ENCODE assay signal across 10 cellular contexts in genomic region chr9:119370816-119371215, GRCh38. TPM values are rescaled to one million over a fixed set of nuclear protein-coding genes. Genes with fewer than 3 reads are reported as not detected.
DNase-seq lines count a peak whose midpoint lies in the region; ATAC-seq and TF ChIP-seq lines count a peak whose summit lies in the region.
"Had no signal": no experiment of that assay in that cellular context is flagged by ENCODE, and none has a peak within 500 bp of the region (broad histone marks: within the 10 kb centered on the region; RNA-seq: fewer than 3 reads in every experiment).

No MANE protein-coding gene starts in this region.

- no peak overlapping the region for H3K14ac ChIP-seq in trophoblast cell (ENCODE audit: low read length)

- no peak overlapping the region for H4K91ac ChIP-seq in trophoblast cell (ENCODE audit: low read depth, low read length)

- no peak overlapping the region for H2BK120ac ChIP-seq in trophoblast cell (ENCODE audit: insufficient read depth, low read length, poor library complexity)

- H2AFZ ChIP-seq in GM23338: no peak overlapping the region
- no peak overlapping the region for H2AFZ ChIP-seq in fibroblast of lung (ENCODE audit: low read length)
- H2AFZ ChIP-seq in trophoblast cell (ENCODE audit: insufficient read depth, low read length, poor library complexity): no peak overlapping the region
- H2AFZ ChIP-seq: PC-9 had no signal

- H3K9me2 ChIP-seq in GM23338 (ENCODE audit: insufficient read depth): no peaks in the 10 kb centered on the region

- peaks cover 2% of the 10 kb centered on the region; the same call in 1 of the 3 replicates for H3K36me3 Mint-ChIP-seq in GM23338 (ENCODE audit: low read depth)
- no peaks in the 10 kb centered on the region for H3K36me3 Mint-ChIP-seq in activated T-helper 1 cell treated with anti-CD3 and anti-CD28 coated beads, Interleukin-12 subunit alpha, Interleukin-12 subunit beta, Interleukin-2, Interleukin-4 antibody, amounts not matched to agents 30 ng/mL and 10 ng/mL and 1 ng/mL, durations not matched to agents 14 hours and 24 hours and 36 hours (ENCODE audit: low read depth)

- no peaks in the 10 kb centered on the region for H3K9me3 Mint-ChIP-seq in GM23338
- H3K9me3 Mint-ChIP-seq in activated T-helper 1 cell treated with anti-CD3 and anti-CD28 coated beads, Interleukin-12 subunit alpha, Interleukin-12 subunit beta, Interleukin-2, Interleukin-4 antibody, amounts not matched to agents 30 ng/mL and 10 ng/mL and 1 ng/mL, durations not matched to agents 14 hours and 24 hours and 36 hours: peaks cover 10% of the 10 kb centered on the region

- no peak overlapping the region for H3K23ac ChIP-seq in trophoblast cell (ENCODE audit: low read length)

- H3K4me3 ChIP-seq in GM23338 (peak overlapping the region; percentile 90; the same call in 1 of the 2 replicates), fibroblast of lung (replicated peaks in 1 of 4; ENCODE audit: control extremely low read depth in 1 of 4, insufficient read depth in 1 of 4, low read depth in 3 of 4, low read length in 4 of 4) (no peak overlapping the region), trophoblast cell (ENCODE audit: low read depth, low read length) (no peak overlapping the region)
- H3K4me3 ChIP-seq: coronary artery, PC-9, skin epidermis had no signal

- no peak overlapping the region for H2BK12ac ChIP-seq in trophoblast cell (ENCODE audit: low read length)

- H3K4me3 Mint-ChIP-seq in GM23338: peak overlapping the region; percentile 36
- no peak overlapping the region for H3K4me3 Mint-ChIP-seq in activated T-helper 1 cell treated with anti-CD3 and anti-CD28 coated beads, Interleukin-12 subunit alpha, Interleukin-12 subunit beta, Interleukin-2, Interleukin-4 antibody, amounts not matched to agents 30 ng/mL and 10 ng/mL and 1 ng/mL, durations not matched to agents 14 hours and 24 hours and 36 hours

- peak overlapping the region; percentile 94 for H3K4me2 ChIP-seq in GM23338
- no peak overlapping the region for H3K4me2 ChIP-seq in fibroblast of lung (ENCODE audit: extremely low read depth, insufficient read depth, low read length)
- no peak overlapping the region for H3K4me2 ChIP-seq in trophoblast cell (ENCODE audit: low read length)
- H3K4me2 ChIP-seq: PC-9 had no signal

- no peaks in the 10 kb centered on the region for H3F3A ChIP-seq in GM23338 (replicated peaks; ENCODE audit: low read depth)

- H3K18ac ChIP-seq in trophoblast cell (ENCODE audit: low read length): no peak overlapping the region

- no peak overlapping the region for H4K12ac ChIP-seq in trophoblast cell (ENCODE audit: low read depth, low read length)

- no peak overlapping the region for H4K8ac ChIP-seq in trophoblast cell (ENCODE audit: low read depth, low read length)

- peaks cover 44% of the 10 kb centered on the region for H3K4me1 Mint-ChIP-seq in GM23338
- no peaks in the 10 kb centered on the region for H3K4me1 Mint-ChIP-seq in activated T-helper 1 cell treated with anti-CD3 and anti-CD28 coated beads, Interleukin-12 subunit alpha, Interleukin-12 subunit beta, Interleukin-2, Interleukin-4 antibody, amounts not matched to agents 30 ng/mL and 10 ng/mL and 1 ng/mL, durations not matched to agents 14 hours and 24 hours and 36 hours (ENCODE audit: low read depth)

- TF ChIP-seq CTCF in GM23338 (conservative IDR thresholded peaks at IDR 0.05; ENCODE audit: low read depth in 2 of 2) (no peak), fibroblast of lung (conservative IDR thresholded peaks at IDR 0.05 in 1 of 2, IDR thresholded peaks at IDR 0.05 in 1 of 2; ENCODE audit: low read depth in 1 of 2, low read length in 2 of 2) (no peak)

- H3K27me3 ChIP-seq in GM23338 (ENCODE audit: insufficient read depth) (peaks cover 30% of the 10 kb centered on the region), fibroblast of lung (ENCODE audit: control insufficient read depth, insufficient read depth, low read length) (no peaks in the 10 kb centered on the region), trophoblast cell (ENCODE audit: insufficient read depth, low read length) (peaks cover 23% of the 10 kb centered on the region)

- no peak overlapping the region for H3K4ac ChIP-seq in trophoblast cell (ENCODE audit: low read depth, low read length)

- no peak overlapping the region for H3K27ac ChIP-seq in GM23338 (ENCODE audit: low read depth)
- no peak overlapping the region for H3K27ac ChIP-seq in fibroblast of lung (ENCODE audit: insufficient read depth, low read length)
- H3K27ac ChIP-seq in trophoblast cell (ENCODE audit: low read depth, low read length): no peak overlapping the region
- H3K27ac ChIP-seq: coronary artery, PC-9, skin epidermis had no signal

- no peak overlapping the region for H2AK5ac ChIP-seq in trophoblast cell (ENCODE audit: low read length)

- H3K9ac ChIP-seq in fibroblast of lung (ENCODE audit: insufficient read depth, low read length): no peak overlapping the region
- H3K9ac ChIP-seq in trophoblast cell (ENCODE audit: low read length): no peak overlapping the region

- H3K79me1 ChIP-seq in trophoblast cell (ENCODE audit: low read length): no peaks in the 10 kb centered on the region

- H3K36me3 ChIP-seq in GM23338 (ENCODE audit: insufficient read depth) (no peaks in the 10 kb centered on the region), fibroblast of lung (ENCODE audit: control insufficient read depth, insufficient read depth, low read length) (no peaks in the 10 kb centered on the region), trophoblast cell (ENCODE audit: control insufficient read depth in 1 of 2, insufficient read depth in 2 of 2, low read length in 2 of 2) (no peaks in the 10 kb centered on the region)

- H3K27ac Mint-ChIP-seq in GM23338: no peak overlapping the region
- no peak overlapping the region for H3K27ac Mint-ChIP-seq in activated T-helper 1 cell treated with anti-CD3 and anti-CD28 coated beads, Interleukin-12 subunit alpha, Interleukin-12 subunit beta, Interleukin-2, Interleukin-4 antibody, amounts not matched to agents 30 ng/mL and 10 ng/mL and 1 ng/mL, durations not matched to agents 14 hours and 24 hours and 36 hours

- H4K20me1 ChIP-seq in GM23338 (replicated peaks; ENCODE audit: insufficient read depth) (no peaks in the 10 kb centered on the region), fibroblast of lung (ENCODE audit: control insufficient read depth, extremely low read depth, insufficient read depth, low read length) (no peaks in the 10 kb centered on the region)

- no peak overlapping the region for H2BK5ac ChIP-seq in trophoblast cell (ENCODE audit: low read depth, low read length, poor library complexity)

- peaks cover 6% of the 10 kb centered on the region for H3K27me3 Mint-ChIP-seq in GM23338 (ENCODE audit: insufficient read depth, low read depth, poor library complexity)
- peaks cover 16% of the 10 kb centered on the region for H3K27me3 Mint-ChIP-seq in activated T-helper 1 cell treated with anti-CD3 and anti-CD28 coated beads, Interleukin-12 subunit alpha, Interleukin-12 subunit beta, Interleukin-2, Interleukin-4 antibody, amounts not matched to agents 30 ng/mL and 10 ng/mL and 1 ng/mL, durations not matched to agents 14 hours and 24 hours and 36 hours (ENCODE audit: insufficient read depth)

- H3K4me1 ChIP-seq in GM23338 (ENCODE audit: insufficient read depth) (peaks cover 48% of the 10 kb centered on the region), fibroblast of lung (ENCODE audit: control insufficient read depth, extremely low read depth, insufficient read depth, low read length) (no peaks in the 10 kb centered on the region), trophoblast cell (ENCODE audit: control insufficient read depth in 1 of 2, insufficient read depth in 2 of 2, low read length in 2 of 2) (peaks cover 7 to 8% of the 10 kb centered on the region in 2 experiments)

- H3K9me3 ChIP-seq in fibroblast of lung (ENCODE audit: control insufficient read depth, insufficient read depth, low read depth, low read length) (no peaks in the 10 kb centered on the region), trophoblast cell (ENCODE audit: insufficient read depth, low read depth, low read length) (peaks cover 2% of the 10 kb centered on the region)

- H3K79me2 ChIP-seq in GM23338 (replicated peaks; ENCODE audit: insufficient read depth) (peaks cover 15% of the 10 kb centered on the region), fibroblast of lung (ENCODE audit: control insufficient read depth, insufficient read depth, low read length) (no peaks in the 10 kb centered on the region), trophoblast cell (ENCODE audit: control insufficient read depth, insufficient read depth, low read length, poor library complexity) (no peaks in the 10 kb centered on the region)

- peak; percentile 20 for ATAC-seq in GM23338
- no peak for ATAC-seq in HG03025 (IDR thresholded peaks at IDR 0.05; ENCODE audit: low FRiP score, unreplicated experiment)
- no peak for ATAC-seq in HG03039 (IDR thresholded peaks at IDR 0.05; ENCODE audit: unreplicated experiment)

- intact Hi-C loops in activated T-helper 1 cell treated with anti-CD3 and anti-CD28 coated beads, Interleukin-12 subunit alpha, Interleukin-12 subunit beta, Interleukin-2, Interleukin-4 antibody, amounts not matched to agents 30 ng/mL and 10 ng/mL and 1 ng/mL, durations not matched to agents 14 hours and 24 hours and 36 hours (cut with micrococcal nuclease): no loop called here

- no CpG with 5 or more reads among the region's 8 CpGs for WGBS in trophoblast cell (ENCODE audit: extremely low coverage, insufficient coverage, insufficient read length)

- DNase-seq in GM23338 (ENCODE audit: low spot score): peak; percentile 87
- DNase-seq in OCI-M1 (lab: John Stamatoyannopoulos, UW): peak; percentile 16
- peak; percentile 5 to 28 for DNase-seq in fibroblast of lung (ENCODE audit: low read depth in 2 of 2)
- peak; percentile 3 to 50 for DNase-seq in trophoblast cell
- no peak for DNase-seq in activated T-helper 1 cell treated with anti-CD3 and anti-CD28 coated beads, Interleukin-12 subunit alpha, Interleukin-12 subunit beta, Interleukin-2, Interleukin-4 antibody, amounts not matched to agents 30 ng/mL and 10 ng/mL and 1 ng/mL, durations not matched to agents 14 hours and 24 hours and 36 hours (ENCODE audit: low spot score)

RNA-seq across cellular contexts. Expression of gene BRINP1, which starts 1.6 kb away (rescaled TPM):
- 26.8 and 33.5 TPM in 2 replicates for total RNA-seq in GM23338 (2014; rRNA removed; shearing (Covaris generic))
- 11.8 and 13.4 TPM in 2 replicates for polyA plus RNA-seq in GM23338 (2016; fragmentation: Nextera tagmentation; extraction: Ambion mirVana)
- 0.26 and 0.33 TPM in 2 replicates for total RNA-seq in fibroblast of lung
- polyA plus RNA-seq in fibroblast of lung: 0.02 and 0.06 TPM in 2 replicates
- 0.03 and 0.06 TPM in 2 replicates for polyA plus RNA-seq in fibroblast of lung (2012)
- polyA minus RNA-seq in fibroblast of lung (ENCODE audit: low replicate concordance): 0.37 and 1.0 TPM in 2 replicates
- polyA plus RNA-seq in trophoblast cell (2013): 0.21 and 0.26 TPM in 2 replicates
- total RNA-seq in activated T-helper 1 cell treated with anti-CD3 and anti-CD28 coated beads, Interleukin-12 subunit alpha, Interleukin-12 subunit beta, Interleukin-2, Interleukin-4 antibody, amounts not matched to agents 30 ng/mL and 10 ng/mL and 1 ng/mL, durations not matched to agents 14 hours and 24 hours and 36 hours: not detected in 2 replicates
- total RNA-seq: PC-9 had no signal

Comparison
In these comparisons a context has a peak if more than half of its experiments do, and no peak if none do; other contexts are left out.
1. RNA of gene BRINP1, which starts 1.6 kb away (total RNA-seq): 26.8 to 33.5 TPM in GM23338; 0.26 to 0.33 TPM in fibroblast of lung and not detected in activated T-helper 1 cell treated with anti-CD3 and anti-CD28 coated beads, Interleukin-12 subunit alpha, Interleukin-12 subunit beta, Interleukin-2, Interleukin-4 antibody, amounts not matched to agents 30 ng/mL and 10 ng/mL and 1 ng/mL, durations not matched to agents 14 hours and 24 hours and 36 hours; every median in the first group is over 10 times any median in the second.